ENCODE assay signal across 18 cellular contexts in genomic region chr21:32055305-32055704, GRCh38.
DNase-seq lines count a peak whose midpoint lies in the region; FAIRE-seq and TF ChIP-seq lines count a peak whose summit lies in the region.
"Had no signal": no experiment of that assay in that cellular context is flagged by ENCODE, and none has a peak within 500 bp of the region (broad histone marks: within the 10 kb centered on the region; RNA-seq: fewer than 3 reads in every experiment).

No MANE protein-coding gene starts in this region.

- no peak overlapping the region for H3K4me3 ChIP-seq in dorsolateral prefrontal cortex
- H3K4me3 ChIP-seq: A549, MG63 had no signal

- peaks cover 16% of the 10 kb centered on the region for H3K36me3 Mint-ChIP-seq in nephron progenitor cell (ENCODE audit: low read depth)

- H3K4me1 Mint-ChIP-seq in nephron progenitor cell: peaks cover 31% of the 10 kb centered on the region

- no peak overlapping the region for H3K27ac ChIP-seq in dorsolateral prefrontal cortex
- H3K27ac ChIP-seq: A549 had no signal

- FAIRE-seq in endometrium (lab: Jason Lieb, UNC): peak; percentile 82
- FAIRE-seq: A549, D721Med had no signal

- TF ChIP-seq CTCF in nephron progenitor cell (IDR thresholded peaks at IDR 0.05): no peak
- TF ChIP-seq CTCF in dorsolateral prefrontal cortex (IDR thresholded peaks at IDR 0.05 in 54 of 56, conservative IDR thresholded peaks at IDR 0.05 in 2 of 56; ENCODE audit: low read depth in 1 of 56, partially characterized antibody in 56 of 56): no peak

- intact Hi-C loops in dorsolateral prefrontal cortex (cut with DNase I): no loop called here

- peak overlapping the region; percentile 96 for H3K27ac Mint-ChIP-seq in nephron progenitor cell
- H3K27ac Mint-ChIP-seq: HFFc6 had no signal

- DNase-seq in DMS 273 (lab: John Stamatoyannopoulos, UW; ENCODE audit: unreplicated experiment) (peak; percentile 89), NCI-H1694 (lab: John Stamatoyannopoulos, UW) (peak; percentile 13), nephron progenitor cell (no peak), dorsolateral prefrontal cortex (no peak), NOMO-1 treated with dmso at 0.1 percent for 144 hours (lab: John Stamatoyannopoulos, UW; ENCODE audit: unreplicated experiment) (no peak)
- no peak for DNase-seq in central memory CD4-positive, alpha-beta T cell
- DNase-seq: BE2C, DMS79, H7, HFFc6, MG63, NCI-H1048, NCI-H1436 treated with DMSO at 0.1 percent for 48 hours, NCI-H2081, NCI-H69 had no signal

- peaks cover 39% of the 10 kb centered on the region for H3K9me3 Mint-ChIP-seq in nephron progenitor cell

- no peaks in the 10 kb centered on the region for H3K27me3 ChIP-seq in dorsolateral prefrontal cortex
- H3K27me3 ChIP-seq: BE2C, MG63 had no signal

- peaks cover 3% of the 10 kb centered on the region for H3K27me3 Mint-ChIP-seq in nephron progenitor cell (ENCODE audit: low read depth, poor library complexity)

- H3K4me3 Mint-ChIP-seq in nephron progenitor cell: no peak overlapping the region
- H3K4me3 Mint-ChIP-seq: HFFc6 had no signal

Comparison
In these comparisons a context has a peak if more than half of its experiments do, and no peak if none do; other contexts are left out.
1. DNase-seq: peak in DMS 273 (single experiment) and NCI-H1694 (single experiment); none in nephron progenitor cell (single experiment), dorsolateral prefrontal cortex (0 of 10), central memory CD4-positive, alpha-beta T cell (single experiment) and NOMO-1 treated with dmso at 0.1 percent for 144 hours (single experiment).